In genomic region chr16:79648846-79649245, GRCh38 we compare ENCODE assay signal across 31 cellular contexts.
"Had no signal": no experiment of that assay in that cellular context is flagged by ENCODE, and none has a peak within 500 bp of the region (broad histone marks: within the 10 kb centered on the region; RNA-seq: fewer than 3 reads in every experiment).

No MANE protein-coding gene starts in this region.

- H3K4me2 ChIP-seq: KMS-11 had no signal

- FAIRE-seq: bronchial epithelial cell had no signal

- H3K27ac ChIP-seq: KMS-11 had no signal

- DNase-seq: activated CD4-positive, alpha-beta T cell treated with anti-CD3 and anti-CD28 coated beads, Interleukin-2, amount 10 ng/mL, durations not matched to agents 24 days and 14 days; activated CD4-positive, alpha-beta T cell treated with anti-CD3 and anti-CD28 coated beads, Interleukin-2, amount 50 U/mL, for 4 hours; activated CD8-positive, alpha-beta T cell treated with anti-CD3 and anti-CD28 coated beads for 36 hours; activated effector memory CD4-positive, alpha-beta T cell treated with anti-CD3 and anti-CD28 coated beads, Interleukin-2, amount 50 U/mL, for 16 hours; activated naive CD4-positive, alpha-beta T cell; activated naive CD4-positive, alpha-beta T cell treated with anti-CD3 and anti-CD28 coated beads, Interleukin-2, amount 50 U/mL, for 16 hours; activated naive CD8-positive, alpha-beta T cell treated with anti-CD3 and anti-CD28 coated beads for 36 hours; activated T-cell treated with anti-CD3 and anti-CD28 coated beads, Interleukin-2, amount 50 U/mL, for 1 hour; activated T-cell treated with anti-CD3 and anti-CD28 coated beads, Interleukin-2, amount 50 U/mL, for 72 hours; amniotic stem cell; aorta; caudate nucleus; MM.1S; MV-4-11; NCI-H1092; NCI-H1436 treated with DMSO at 0.1 percent for 48 hours; NCI-H1694 treated with DMSO at 0.1 percent for 48 hours; NCI-H2029; NCI-H345; NCI-H524 treated with DMSO at 0.1 percent for 48 hours; RPMI8226; SHP77 treated with DMSO at 0.1 percent for 48 hours; T-helper 1 cell; T-helper 2 cell; T-helper 9 cell had no signal

- H3K36me3 Mint-ChIP-seq: activated naive CD8-positive, alpha-beta T cell treated with anti-CD3 and anti-CD28 coated beads for 36 hours; brain had no signal

- H3K27me3 Mint-ChIP-seq: activated T-helper 17 cell treated with anti-CD3 and anti-CD28 coated beads, Interleukin-2, amount 50 U/mL, for 72 hours had no signal

- H3K9me3 Mint-ChIP-seq: activated CD8-positive, alpha-beta T cell treated with anti-CD3 and anti-CD28 coated beads for 36 hours; activated naive CD8-positive, alpha-beta T cell treated with anti-CD3 and anti-CD28 coated beads for 36 hours; activated T-helper 17 cell treated with anti-CD3 and anti-CD28 coated beads, Interleukin-2, amount 50 U/mL, for 72 hours; brain had no signal

- ATAC-seq: activated CD8-positive, alpha-beta T cell treated with anti-CD3 and anti-CD28 coated beads for 36 hours; activated T-cell treated with anti-CD3 and anti-CD28 coated beads, Interleukin-2, amount 50 U/mL, for 72 hours; activated T-helper 17 cell treated with anti-CD3 and anti-CD28 coated beads, Interleukin-2, amount 50 U/mL, for 72 hours; Panc1; SK-N-SH treated with all-trans-retinoic acid at 6 μM for 48 hours had no signal

- H3K27ac Mint-ChIP-seq: activated CD4-positive, alpha-beta T cell treated with anti-CD3 and anti-CD28 coated beads, Interleukin-2, amount 10 ng/mL, durations not matched to agents 24 days and 14 days; activated CD8-positive, alpha-beta T cell treated with anti-CD3 and anti-CD28 coated beads for 36 hours; activated naive CD8-positive, alpha-beta T cell treated with anti-CD3 and anti-CD28 coated beads for 36 hours; activated T-cell treated with anti-CD3 and anti-CD28 coated beads, Interleukin-2, amount 50 U/mL, for 72 hours; activated T-helper 17 cell treated with anti-CD3 and anti-CD28 coated beads, Interleukin-2, amount 50 U/mL, for 72 hours; brain had no signal

- H3K9ac ChIP-seq: KMS-11 had no signal

- H3K4me1 Mint-ChIP-seq: activated naive CD8-positive, alpha-beta T cell treated with anti-CD3 and anti-CD28 coated beads for 36 hours; activated T-helper 17 cell treated with anti-CD3 and anti-CD28 coated beads, Interleukin-2, amount 50 U/mL, for 72 hours had no signal

- H3K4me3 Mint-ChIP-seq: activated CD4-positive, alpha-beta T cell treated with anti-CD3 and anti-CD28 coated beads, Interleukin-2, amount 10 ng/mL, durations not matched to agents 24 days and 14 days; activated CD8-positive, alpha-beta T cell treated with anti-CD3 and anti-CD28 coated beads for 36 hours; activated naive CD8-positive, alpha-beta T cell treated with anti-CD3 and anti-CD28 coated beads for 36 hours; activated T-cell treated with anti-CD3 and anti-CD28 coated beads, Interleukin-2, amount 50 U/mL, for 72 hours; activated T-helper 17 cell treated with anti-CD3 and anti-CD28 coated beads, Interleukin-2, amount 50 U/mL, for 72 hours; brain had no signal
